Comparison of ENCODE assay signal across 10 cellular contexts in genomic region chr1:158830904-158831507, GRCh38. TPM values are rescaled to one million over a fixed set of nuclear protein-coding genes. Genes with fewer than 3 reads are reported as not detected.
DNase-seq lines count a peak whose midpoint lies in the region; ATAC-seq and TF ChIP-seq lines count a peak whose summit lies in the region.
"Had no signal": no experiment of that assay in that cellular context is flagged by ENCODE, and none has a peak within 500 bp of the region (broad histone marks: within the 10 kb centered on the region; RNA-seq: fewer than 3 reads in every experiment).

TSS of gene MNDA (plus strand) at chr1:158831351. CDS start at chr1:158842154, 10,803 bp downstream.

- 85% methylated on average over 5 of the region's 5 CpGs for WGBS in smooth muscle cell (ENCODE audit: low lambda C conversion rate)

- no peak within 1 kb of the TSS for H3K4me2 ChIP-seq in smooth muscle cell

- H3F3A ChIP-seq in smooth muscle cell (ENCODE audit: low read depth) = no peaks in the 10 kb centered on the region

- peaks cover 16% of the 10 kb centered on the region for H3K36me3 Mint-ChIP-seq in T-helper 2 cell treated with Interferon-gamma antibody and Interleukin-4, amounts not matched to agents 5 μg/mL and 100 μg/mL, for 36 hours (ENCODE audit: low read depth)
- H3K36me3 Mint-ChIP-seq in T-helper 17 cell (ENCODE audit: low read depth) = peaks cover 6% of the 10 kb centered on the region
- H3K36me3 Mint-ChIP-seq in stimulated activated memory B cell treated with anti-CD40 and anti-IgM and Interleukin-4, amounts not matched to agents 10 μg/mL and 1 μg/mL and 100 μg/mL, for 72 hours = peaks cover 22% of the 10 kb centered on the region

- H3K4me3 Mint-ChIP-seq in T-helper 2 cell treated with Interferon-gamma antibody and Interleukin-4, amounts not matched to agents 5 μg/mL and 100 μg/mL, for 36 hours = peak within 1 kb of the TSS; percentile 23
- no peak within 1 kb of the TSS for H3K4me3 Mint-ChIP-seq in T-helper 17 cell
- H3K4me3 Mint-ChIP-seq in stimulated activated memory B cell treated with anti-CD40 and anti-IgM and Interleukin-4, amounts not matched to agents 10 μg/mL and 1 μg/mL and 100 μg/mL, for 72 hours = peak within 1 kb of the TSS; percentile 68

- intact Hi-C loops in colonic mucosa (cut with DNase I) = no loop called here

- H3K9me3 Mint-ChIP-seq in T-helper 2 cell treated with Interferon-gamma antibody and Interleukin-4, amounts not matched to agents 5 μg/mL and 100 μg/mL, for 36 hours = peaks cover 35% of the 10 kb centered on the region
- H3K9me3 Mint-ChIP-seq in stimulated activated memory B cell treated with anti-CD40 and anti-IgM and Interleukin-4, amounts not matched to agents 10 μg/mL and 1 μg/mL and 100 μg/mL, for 72 hours = peaks cover 23% of the 10 kb centered on the region

- no peaks in the 10 kb centered on the region for H4K20me1 ChIP-seq in smooth muscle cell (ENCODE audit: low read depth)

- peaks cover 15% of the 10 kb centered on the region for H3K4me1 Mint-ChIP-seq in T-helper 2 cell treated with Interferon-gamma antibody and Interleukin-4, amounts not matched to agents 5 μg/mL and 100 μg/mL, for 36 hours (ENCODE audit: low read depth)
- peaks cover 2% of the 10 kb centered on the region for H3K4me1 Mint-ChIP-seq in T-helper 17 cell
- H3K4me1 Mint-ChIP-seq in stimulated activated memory B cell treated with anti-CD40 and anti-IgM and Interleukin-4, amounts not matched to agents 10 μg/mL and 1 μg/mL and 100 μg/mL, for 72 hours = peaks cover 30% of the 10 kb centered on the region

- no peak for TF ChIP-seq CTCF in smooth muscle cell (IDR thresholded peaks at IDR 0.05; ENCODE audit: borderline replicate concordance, insufficient read depth, poor library complexity, severe bottlenecking)
- no peak for TF ChIP-seq CTCF in omental fat pad (IDR thresholded peaks at IDR 0.05)
- no peak for TF ChIP-seq CTCF in colonic mucosa (IDR thresholded peaks at IDR 0.05)

- no peaks in the 10 kb centered on the region for H3K9me3 ChIP-seq in T-helper 17 cell (ENCODE audit: control insufficient read depth, low read length, poor library complexity, severe bottlenecking)
- no peaks in the 10 kb centered on the region for H3K9me3 ChIP-seq in smooth muscle cell (replicated peaks; ENCODE audit: low read depth)
- peaks cover 7% of the 10 kb centered on the region for H3K9me3 ChIP-seq in colonic mucosa
- H3K9me3 ChIP-seq: pancreas had no signal

- H3K27ac Mint-ChIP-seq in T-helper 2 cell treated with Interferon-gamma antibody and Interleukin-4, amounts not matched to agents 5 μg/mL and 100 μg/mL, for 36 hours = peak within 1 kb of the TSS; percentile 9
- H3K27ac Mint-ChIP-seq in T-helper 17 cell = no peak within 1 kb of the TSS
- peak within 1 kb of the TSS; percentile 85 for H3K27ac Mint-ChIP-seq in stimulated activated memory B cell treated with anti-CD40 and anti-IgM and Interleukin-4, amounts not matched to agents 10 μg/mL and 1 μg/mL and 100 μg/mL, for 72 hours

- no peak for DNase-seq in T-helper 2 cell treated with Interferon-gamma antibody and Interleukin-4, amounts not matched to agents 5 μg/mL and 100 μg/mL, for 36 hours (ENCODE audit: low spot score)
- no peak for DNase-seq in T-helper 2 cell
- no peak for DNase-seq in T-helper 17 cell
- DNase-seq in smooth muscle cell (lab: John Stamatoyannopoulos, UW; ENCODE audit: unreplicated experiment) = no peak
- no peak for DNase-seq in omental fat pad (ENCODE audit: low spot score)
- DNase-seq in colonic mucosa = no peak
- DNase-seq: pancreas had no signal

- no peaks in the 10 kb centered on the region for H3K79me2 ChIP-seq in smooth muscle cell (ENCODE audit: low read depth)

- H3K9ac ChIP-seq in smooth muscle cell (ENCODE audit: low read depth) (no peak within 1 kb of the TSS), colonic mucosa (ENCODE audit: low read depth in 2 of 2, low read length in 2 of 2) (no peak within 1 kb of the TSS)

- no peak within 1 kb of the TSS for H3K27ac ChIP-seq in smooth muscle cell (ENCODE audit: low read depth)
- H3K27ac ChIP-seq in colonic mucosa = no peak within 1 kb of the TSS

- H3K36me3 ChIP-seq in smooth muscle cell (ENCODE audit: low read depth) = no peaks in the 10 kb centered on the region
- H3K36me3 ChIP-seq in colonic mucosa = no peaks in the 10 kb centered on the region
- H3K36me3 ChIP-seq: pancreas had no signal

- no peak within 1 kb of the TSS for H3K4me3 ChIP-seq in smooth muscle cell
- H3K4me3 ChIP-seq in colonic mucosa = no peak within 1 kb of the TSS

- peak; percentile 88 for ATAC-seq in HG02970 (IDR thresholded peaks at IDR 0.05; ENCODE audit: low FRiP score, unreplicated experiment)
- ATAC-seq in T-helper 17 cell = peak; percentile 44
- peak; percentile 94 for ATAC-seq in stimulated activated memory B cell treated with anti-CD40 and anti-IgM and Interleukin-4, amounts not matched to agents 10 μg/mL and 1 μg/mL and 100 μg/mL, for 72 hours
- no peak for ATAC-seq in omental fat pad (ENCODE audit: low FRiP score)

- H3K4me1 ChIP-seq in smooth muscle cell (ENCODE audit: low read depth) (no peaks in the 10 kb centered on the region), colonic mucosa (no peaks in the 10 kb centered on the region)
- H3K4me1 ChIP-seq: pancreas had no signal

- H2AFZ ChIP-seq in smooth muscle cell (ENCODE audit: low read depth) = no peak within 1 kb of the TSS

- no peaks in the 10 kb centered on the region for H3K27me3 ChIP-seq in smooth muscle cell (ENCODE audit: low read depth)
- H3K27me3 ChIP-seq in colonic mucosa = no peaks in the 10 kb centered on the region
- H3K27me3 ChIP-seq: pancreas had no signal

- H3K27me3 Mint-ChIP-seq in T-helper 2 cell treated with Interferon-gamma antibody and Interleukin-4, amounts not matched to agents 5 μg/mL and 100 μg/mL, for 36 hours (ENCODE audit: low read depth) = peaks cover 3% of the 10 kb centered on the region
- H3K27me3 Mint-ChIP-seq in T-helper 17 cell = no peaks in the 10 kb centered on the region
- H3K27me3 Mint-ChIP-seq in stimulated activated memory B cell treated with anti-CD40 and anti-IgM and Interleukin-4, amounts not matched to agents 10 μg/mL and 1 μg/mL and 100 μg/mL, for 72 hours = no peaks in the 10 kb centered on the region

RNA-seq across cellular contexts. Expression of gene MNDA, which starts in this region (rescaled TPM):
- 1 to 10 TPM in 1 of 2 donors, under 1 TPM in 1; 0.99 to 5.2 TPM for total RNA-seq in T-helper 17 cell
- 0.09 TPM in 1 of 2 replicates, not detected in the other for total RNA-seq in smooth muscle cell
- polyA plus RNA-seq in smooth muscle cell = 0.39 TPM in 1 of 2 replicates, not detected in the other
- 10 to 100 TPM in 2 of 4 donors, 1 to 10 TPM in 2; 7.4 to 27.0 (median 17.9) TPM for total RNA-seq in omental fat pad
- total RNA-seq in colonic mucosa = 1 to 10 TPM in 1 of 2 donors, under 1 TPM in 1; 0.37 to 4.1 TPM
- total RNA-seq: bronchial epithelial cell had no signal
